26 cellular contexts compared by ENCODE assay signal in the genomic region with DNA sequence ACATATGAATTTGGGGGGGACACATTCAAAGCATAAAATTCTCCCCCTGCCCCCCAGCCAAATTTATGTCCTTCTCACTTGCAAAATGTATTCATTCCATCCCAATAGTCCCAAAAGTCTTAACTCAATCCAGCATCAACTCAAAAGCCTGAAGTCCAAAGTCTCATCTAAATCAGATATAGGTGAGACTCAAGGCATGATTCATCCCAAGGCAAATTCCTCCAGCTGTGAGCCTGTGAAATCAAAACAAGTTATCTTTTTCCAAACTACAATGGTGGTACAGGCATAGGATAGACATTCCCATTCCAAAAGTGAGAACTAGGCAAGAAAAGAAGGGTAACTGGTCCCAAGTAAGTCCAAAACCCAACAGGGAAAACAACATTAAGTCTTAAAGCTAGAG. TPM values are rescaled to one million over a fixed set of nuclear protein-coding genes. Genes with fewer than 3 reads are reported as not detected.
A peak's percentile ranks its signal among the peaks of the same experiment; 100 is the strongest.
DNase-seq lines count a peak whose midpoint lies in the region; ATAC-seq and FAIRE-seq lines count a peak whose summit lies in the region.
"Had no signal": no experiment of that assay in that cellular context is flagged by ENCODE, and none has a peak within 500 bp of the region (broad histone marks: within the 10 kb centered on the region; RNA-seq: fewer than 3 reads in every experiment).

No MANE protein-coding gene starts in this region.

- H3K14ac ChIP-seq in trophoblast cell (ENCODE audit: low read length) = no peak overlapping the region

- no peak overlapping the region for H2BK120ac ChIP-seq in trophoblast cell (ENCODE audit: insufficient read depth, low read length, poor library complexity)

- H3K27ac ChIP-seq in epithelial cell of prostate = peak overlapping the region; percentile 81
- no peak overlapping the region for H3K27ac ChIP-seq in trophoblast cell (ENCODE audit: low read depth, low read length)
- H3K27ac ChIP-seq: BLaER1 had no signal

- H4K12ac ChIP-seq in trophoblast cell (ENCODE audit: low read depth, low read length) = no peak overlapping the region

- H3K79me1 ChIP-seq in trophoblast cell (ENCODE audit: low read length) = no peaks in the 10 kb centered on the region

- no peak overlapping the region for H3K9ac ChIP-seq in trophoblast cell (ENCODE audit: low read length)
- H3K9ac ChIP-seq: BLaER1 had no signal

- H3K4me3 ChIP-seq in trophoblast cell (ENCODE audit: low read depth, low read length) = no peak overlapping the region
- H3K4me3 ChIP-seq: BLaER1 had no signal

- no peak overlapping the region for H2BK5ac ChIP-seq in trophoblast cell (ENCODE audit: low read depth, low read length, poor library complexity)

- DNase-seq in HTR-8/SVneo (ENCODE audit: insufficient read length, low spot score) (no peak), epithelial cell of prostate (ENCODE audit: low read depth, low spot score) (no peak), trophoblast cell (peak; percentile 43 to 77), SIG-M5 (lab: John Stamatoyannopoulos, UW) (no peak), NCI-H524 (lab: John Stamatoyannopoulos, UW) (no peak)
- no peak for DNase-seq in activated CD4-positive, alpha-beta T cell treated with anti-CD3 and anti-CD28 coated beads for 1 hour
- DNase-seq: 8988T; ACHN; BE2C; C1 segment of cervical spinal cord; CD4-positive, alpha-beta memory T cell; CD4-positive, CD25-positive, alpha-beta regulatory T cell; CD8-positive, alpha-beta memory T cell; COR-L47; DMS 273 treated with DMSO at 0.1 percent for 48 hours; DMS153; DMS53; DMS79; DND-41; GF-D8 had no signal

- no peak overlapping the region for H4K8ac ChIP-seq in trophoblast cell (ENCODE audit: low read depth, low read length)

- no peak overlapping the region for H3K4me2 ChIP-seq in trophoblast cell (ENCODE audit: low read length)
- H3K4me2 ChIP-seq: BLaER1 had no signal

- H3K18ac ChIP-seq in trophoblast cell (ENCODE audit: low read length) = no peak overlapping the region

- no peaks in the 10 kb centered on the region for H3K27me3 ChIP-seq in trophoblast cell (ENCODE audit: insufficient read depth, low read length)
- H3K27me3 ChIP-seq: BLaER1 had no signal

- no peak overlapping the region for H4K91ac ChIP-seq in trophoblast cell (ENCODE audit: low read depth, low read length)

- H3K36me3 ChIP-seq in trophoblast cell (ENCODE audit: control insufficient read depth in 1 of 2, insufficient read depth in 2 of 2, low read length in 2 of 2) = no peaks in the 10 kb centered on the region
- H3K36me3 ChIP-seq: BE2C, BLaER1 had no signal

- ATAC-seq in GM19395 (IDR thresholded peaks at IDR 0.05; ENCODE audit: unreplicated experiment) = no peak

- no peak overlapping the region for H2AK5ac ChIP-seq in trophoblast cell (ENCODE audit: low read length)

- peak; percentile 42 for FAIRE-seq in HTR-8/SVneo (lab: Jason Lieb, UNC)
- FAIRE-seq: A204.1, G401.6, GM12891, GM19239 had no signal

- H2AFZ ChIP-seq in trophoblast cell (ENCODE audit: insufficient read depth, low read length, poor library complexity) = no peak overlapping the region

- no peaks in the 10 kb centered on the region for H3K4me1 ChIP-seq in trophoblast cell (ENCODE audit: control insufficient read depth in 1 of 2, insufficient read depth in 2 of 2, low read length in 2 of 2)
- H3K4me1 ChIP-seq: BE2C, BLaER1 had no signal

- H3K23ac ChIP-seq in trophoblast cell (ENCODE audit: low read length) = no peak overlapping the region

- H3K79me2 ChIP-seq in trophoblast cell (ENCODE audit: control insufficient read depth, insufficient read depth, low read length, poor library complexity) = no peaks in the 10 kb centered on the region

- no peak overlapping the region for H2BK12ac ChIP-seq in trophoblast cell (ENCODE audit: low read length)

- H3K4ac ChIP-seq in trophoblast cell (ENCODE audit: low read depth, low read length) = no peak overlapping the region

- no peaks in the 10 kb centered on the region for H3K9me3 ChIP-seq in trophoblast cell (ENCODE audit: insufficient read depth, low read depth, low read length)
- H3K9me3 ChIP-seq: BE2C, BLaER1 had no signal

RNA-seq across cellular contexts. Expression of gene GOSR2, which starts 5.9 kb away (rescaled TPM):
- 54.2 and 56.7 TPM in 2 replicates for polyA plus RNA-seq in trophoblast cell (2013)

Comparison
In these comparisons a context has a peak if more than half of its experiments do, and no peak if none do; other contexts are left out.
1. DNase-seq: peak in trophoblast cell (2 of 2); none in HTR-8/SVneo (single experiment), epithelial cell of prostate (single experiment), SIG-M5 (single experiment), activated CD4-positive, alpha-beta T cell treated with anti-CD3 and anti-CD28 coated beads for 1 hour (single experiment) and NCI-H524 (0 of 2).